ENCODE assay signal across 1 cellular context in the genomic region with DNA sequence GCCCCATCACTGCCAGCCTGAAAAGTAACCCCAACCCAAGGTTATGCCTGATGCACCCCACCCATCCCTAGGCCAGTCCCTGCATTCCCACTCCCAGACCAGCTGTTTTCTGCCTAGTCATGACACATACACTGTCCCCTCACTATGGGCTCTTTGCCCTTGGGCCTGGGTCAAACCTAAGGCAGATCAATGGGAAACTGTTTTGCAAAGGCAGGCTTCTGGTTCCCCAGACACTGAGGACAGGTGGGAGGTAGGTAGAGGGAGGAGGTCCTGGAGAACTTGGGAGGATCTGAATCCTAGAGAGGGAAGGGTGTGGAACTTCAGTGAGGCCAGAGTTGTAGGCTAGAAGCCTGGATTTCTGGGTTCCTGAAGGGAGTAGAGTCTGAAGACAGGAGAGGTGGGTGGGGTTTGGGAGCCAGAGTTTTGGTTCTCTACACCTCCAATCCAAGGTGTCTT.
TF ChIP-seq lines count a peak whose summit lies in the region.

No MANE protein-coding gene starts in this region.

TF ChIP-seq in endothelial cell of umbilical vein, 7 proteins besides CTCF, POLR2A, EP300 and RAD21:
- TF ChIP-seq POLR2AphosphoS5 (IDR thresholded peaks at IDR 0.05; ENCODE audit: insufficient read depth, low read depth, low read length), result no peak
